In genomic region chr11:41431784-41432183, GRCh38 we compare ENCODE assay signal across 10 cellular contexts.
A peak's percentile ranks its signal among the peaks of the same experiment; 100 is the strongest.
DNase-seq lines count a peak whose midpoint lies in the region; TF ChIP-seq lines count a peak whose summit lies in the region.
"Had no signal": no experiment of that assay in that cellular context is flagged by ENCODE, and none has a peak within 500 bp of the region (broad histone marks: within the 10 kb centered on the region; RNA-seq: fewer than 3 reads in every experiment).

No MANE protein-coding gene starts in this region.

- peaks cover 5% of the 10 kb centered on the region for H3K27me3 Mint-ChIP-seq in nephron progenitor cell (ENCODE audit: low read depth, poor library complexity)
- H3K27me3 Mint-ChIP-seq: naive thymus-derived CD4-positive, alpha-beta T cell had no signal

- no peaks in the 10 kb centered on the region for H4K20me1 ChIP-seq in Loucy (ENCODE audit: insufficient read depth, low read length, poor library complexity, severe bottlenecking)

- H3K4me1 ChIP-seq in Loucy (ENCODE audit: insufficient read depth, low read length, poor library complexity, severe bottlenecking) = no peaks in the 10 kb centered on the region

- no peak overlapping the region for H3K27ac Mint-ChIP-seq in nephron progenitor cell
- H3K27ac Mint-ChIP-seq: naive thymus-derived CD4-positive, alpha-beta T cell had no signal

- H3K4me3 Mint-ChIP-seq in nephron progenitor cell = no peak overlapping the region
- H3K4me3 Mint-ChIP-seq: naive thymus-derived CD4-positive, alpha-beta T cell had no signal

- TF ChIP-seq CTCF in Loucy (conservative IDR thresholded peaks at IDR 0.05; ENCODE audit: low read length) (peak; percentile 64), nephron progenitor cell (IDR thresholded peaks at IDR 0.05) (peak; percentile 64)

- no peaks in the 10 kb centered on the region for H3K9me2 ChIP-seq in Loucy (replicated peaks; ENCODE audit: low read depth, low read length)

- H3K9me3 Mint-ChIP-seq in nephron progenitor cell = no peaks in the 10 kb centered on the region

- H3K4me2 ChIP-seq in Loucy (ENCODE audit: low read depth, low read length, poor library complexity, severe bottlenecking) = no peak overlapping the region

- H3K4me3 ChIP-seq in Loucy (ENCODE audit: low read length, poor library complexity, severe bottlenecking) = no peak overlapping the region

- H3K36me3 Mint-ChIP-seq in nephron progenitor cell (ENCODE audit: low read depth) = no peaks in the 10 kb centered on the region
- H3K36me3 Mint-ChIP-seq: naive thymus-derived CD4-positive, alpha-beta T cell had no signal

- DNase-seq in NCI-H1105 treated with DMSO at 0.1 percent for 48 hours (lab: John Stamatoyannopoulos, UW) (peak; percentile 48), NCI-H1105 (lab: John Stamatoyannopoulos, UW) (no peak), astrocyte of the hippocampus (ENCODE audit: low read depth, low spot score) (peak; percentile 20), nephron progenitor cell (peak; percentile 19), inferior parietal cortex (ENCODE audit: extremely low spot score) (no peak)
- DNase-seq in stimulated activated CD4-positive, alpha-beta T cell treated with anti-CD3 and anti-CD28 coated beads, Interleukin-1b, Interleukin-23, amount 100 ng/mL, for 48 hours = no peak
- no peak for DNase-seq in stimulated activated CD4-positive, alpha-beta T cell treated with anti-CD3 and anti-CD28 coated beads, Interleukin-4, amount 100 ng/mL, for 4 hours
- DNase-seq: activated CD4-positive, alpha-beta T cell treated with anti-CD3 and anti-CD28 coated beads for 1 hour; naive thymus-derived CD4-positive, alpha-beta T cell had no signal

- H3K4me1 Mint-ChIP-seq in nephron progenitor cell = peaks cover 19% of the 10 kb centered on the region
- H3K4me1 Mint-ChIP-seq: naive thymus-derived CD4-positive, alpha-beta T cell had no signal

- H3K9me3 ChIP-seq in Loucy (ENCODE audit: insufficient read depth, low read depth, low read length) = no peaks in the 10 kb centered on the region

- H3K79me2 ChIP-seq in Loucy (ENCODE audit: insufficient read depth, low read length) = no peaks in the 10 kb centered on the region

- no peaks in the 10 kb centered on the region for H3K36me3 ChIP-seq in Loucy (ENCODE audit: insufficient read depth, low read length)

- H3F3A ChIP-seq in Loucy (ENCODE audit: low read depth) = no peaks in the 10 kb centered on the region

- H3K27me3 ChIP-seq in Loucy (ENCODE audit: insufficient read depth, low read length, poor library complexity, severe bottlenecking) = no peaks in the 10 kb centered on the region

- no peak overlapping the region for H3K9ac ChIP-seq in Loucy (ENCODE audit: low read depth, low read length, poor library complexity, severe bottlenecking)

- H2AFZ ChIP-seq in Loucy (ENCODE audit: low read length) = no peak overlapping the region

Comparison
In these comparisons a context has a peak if more than half of its experiments do, and no peak if none do; other contexts are left out.
1. DNase-seq: peak in NCI-H1105 treated with DMSO at 0.1 percent for 48 hours (single experiment), astrocyte of the hippocampus (single experiment) and nephron progenitor cell (single experiment); none in NCI-H1105 (single experiment), stimulated activated CD4-positive, alpha-beta T cell treated with anti-CD3 and anti-CD28 coated beads, Interleukin-1b, Interleukin-23, amount 100 ng/mL, for 48 hours (single experiment), stimulated activated CD4-positive, alpha-beta T cell treated with anti-CD3 and anti-CD28 coated beads, Interleukin-4, amount 100 ng/mL, for 4 hours (0 of 2) and inferior parietal cortex (single experiment).